In the genomic region with DNA sequence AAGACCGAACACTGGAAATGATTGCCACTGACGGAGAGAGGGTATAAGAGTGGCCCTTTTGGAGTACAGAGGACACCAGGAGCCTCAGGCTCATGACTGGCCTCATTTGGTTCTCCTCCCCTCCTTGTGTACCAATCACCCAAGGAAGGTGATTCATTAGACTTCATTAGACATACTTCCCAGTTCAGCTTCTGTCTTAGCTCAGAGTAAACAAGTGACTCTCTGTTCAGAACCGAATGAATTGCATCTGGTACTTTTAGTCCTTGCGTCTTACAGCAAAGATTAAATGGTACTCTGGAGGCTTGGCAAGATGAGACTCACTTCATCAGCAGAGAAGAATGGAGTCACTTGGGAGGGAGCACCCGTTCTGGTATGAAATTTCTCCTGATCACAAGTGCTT, we compare ENCODE assay signal across 14 cellular contexts.
DNase-seq lines count a peak whose midpoint lies in the region; ATAC-seq and TF ChIP-seq lines count a peak whose summit lies in the region.
"Had no signal": no experiment of that assay in that cellular context is flagged by ENCODE, and none has a peak within 500 bp of the region (broad histone marks: within the 10 kb centered on the region; RNA-seq: fewer than 3 reads in every experiment).

No MANE protein-coding gene starts in this region.

- H3K4me3 ChIP-seq in left ventricle myocardium inferior, result no peak overlapping the region
- H3K4me3 ChIP-seq in sigmoid colon, result no peak overlapping the region
- no peak overlapping the region for H3K4me3 ChIP-seq in neuronal stem cell (ENCODE audit: low read length in 2 of 2)
- H3K4me3 ChIP-seq: BLaER1, upper lobe of right lung had no signal

- H3K36me3 ChIP-seq in left ventricle myocardium inferior (no peaks in the 10 kb centered on the region), sigmoid colon (no peaks in the 10 kb centered on the region), neuronal stem cell (replicated peaks in 1 of 2; ENCODE audit: control insufficient read depth in 2 of 2, insufficient read depth in 2 of 2, low read length in 2 of 2) (peaks cover 0 to 32% of the 10 kb centered on the region in 2 donors)
- H3K36me3 ChIP-seq: upper lobe of right lung had no signal

- H3K9ac ChIP-seq in neuronal stem cell (ENCODE audit: low read depth, low read length, poor library complexity), result no peak overlapping the region
- H3K9ac ChIP-seq: BLaER1 had no signal

- no peak overlapping the region for H2BK5ac ChIP-seq in neuronal stem cell (ENCODE audit: low read length)

- ATAC-seq in HG02588 (IDR thresholded peaks at IDR 0.05; ENCODE audit: unreplicated experiment), result no peak
- ATAC-seq: activated naive CD8-positive, alpha-beta T cell treated with anti-CD3 and anti-CD28 coated beads, Interleukin-2, amount 50 U/mL, for 24 hours; stimulated activated effector memory CD8-positive, alpha-beta T cell treated with anti-CD3 and anti-CD28 coated beads, Interleukin-12 subunit alpha, Interleukin-12 subunit beta, amount 100 ng/mL, for 72 hours; upper lobe of right lung had no signal

- H3K79me1 ChIP-seq in neuronal stem cell (ENCODE audit: low read depth, low read length), result peaks cover 5% of the 10 kb centered on the region

- H3K4me1 ChIP-seq in left ventricle myocardium inferior (peaks cover 35% of the 10 kb centered on the region), sigmoid colon (peaks cover 0 to 50% (median 45%) of the 10 kb centered on the region in 4 donors), neuronal stem cell (ENCODE audit: control insufficient read depth in 2 of 2, insufficient read depth in 1 of 2, low read depth in 1 of 2, low read length in 2 of 2) (peaks cover 14 to 35% of the 10 kb centered on the region in 2 donors)

- H3K4ac ChIP-seq in neuronal stem cell (ENCODE audit: low read length), result no peak overlapping the region

- H3K14ac ChIP-seq in neuronal stem cell (ENCODE audit: low read length), result no peak overlapping the region

- intact Hi-C loops in left ventricle myocardium inferior (cut with micrococcal nuclease) (no loop called here), sigmoid colon (cut with DNase I) (no loop called here)

- H2AFZ ChIP-seq in neuronal stem cell (ENCODE audit: low read length), result no peak overlapping the region

- no peak overlapping the region for H3K23ac ChIP-seq in neuronal stem cell (ENCODE audit: low read depth, low read length, poor library complexity)

- no peak overlapping the region for H4K8ac ChIP-seq in neuronal stem cell (ENCODE audit: low read depth, low read length)

- no peaks in the 10 kb centered on the region for H3K9me3 ChIP-seq in left ventricle myocardium inferior (replicated peaks)
- no peaks in the 10 kb centered on the region for H3K9me3 ChIP-seq in sigmoid colon
- peaks cover 2 to 16% of the 10 kb centered on the region in 2 donors for H3K9me3 ChIP-seq in neuronal stem cell (replicated peaks in 1 of 2; ENCODE audit: control insufficient read depth in 2 of 2, insufficient read depth in 1 of 2, low read depth in 1 of 2, low read length in 2 of 2)
- H3K9me3 ChIP-seq: BLaER1, upper lobe of right lung had no signal

- H2BK15ac ChIP-seq in neuronal stem cell (ENCODE audit: low read length), result no peak overlapping the region

- TF ChIP-seq CTCF in left ventricle myocardium inferior (IDR thresholded peaks at IDR 0.05; ENCODE audit: borderline replicate concordance) (no peak), sigmoid colon (IDR thresholded peaks at IDR 0.05) (no peak)

- H2AK5ac ChIP-seq in neuronal stem cell (ENCODE audit: low read depth, low read length), result no peak overlapping the region

- H3K27ac ChIP-seq in cingulate gyrus (ENCODE audit: low read depth, low read length) (peak overlapping the region; percentile 83), left ventricle myocardium inferior (replicated peaks) (peak overlapping the region; percentile 42), sigmoid colon (peak overlapping the region in 3 of 4 donors; percentile 39 to 57 (median 55)), neuronal stem cell (replicated peaks; ENCODE audit: low read length) (no peak overlapping the region)
- H3K27ac ChIP-seq: BLaER1, upper lobe of right lung had no signal

- WGBS in sigmoid colon, 2 donors, result 69 to 79% methylated on average over 5 of the region's 5 CpGs
- no CpG with 5 or more reads among the region's 5 CpGs for WGBS in neuronal stem cell (ENCODE audit: extremely low coverage in 2 of 2, insufficient read length in 2 of 2, insufficient replicate concordance in 1 of 2), 2 donors

- H3K4me2 ChIP-seq in neuronal stem cell (ENCODE audit: insufficient read depth, low read length, poor library complexity, severe bottlenecking), result no peak overlapping the region
- H3K4me2 ChIP-seq: BLaER1 had no signal

- H3K27me3 ChIP-seq in left ventricle myocardium inferior (ENCODE audit: low read depth) (no peaks in the 10 kb centered on the region), sigmoid colon (no peaks in the 10 kb centered on the region), neuronal stem cell (ENCODE audit: control insufficient read depth in 3 of 3, insufficient read depth in 3 of 3, low read depth in 1 of 3, low read length in 3 of 3) (no peaks in the 10 kb centered on the region)
- H3K27me3 ChIP-seq: upper lobe of right lung had no signal

- DNase-seq in HCEC 1CT (peak; percentile 19), left ventricle myocardium inferior (no peak), sigmoid colon (no peak), neuronal stem cell (ENCODE audit: low spot score) (no peak), DMS153 treated with DMSO at 0.1 percent for 48 hours (lab: John Stamatoyannopoulos, UW; ENCODE audit: unreplicated experiment) (no peak)
- DNase-seq: activated naive CD8-positive, alpha-beta T cell treated with anti-CD3 and anti-CD28 coated beads, Interleukin-2, amount 50 U/mL, for 24 hours; activated T-cell treated with anti-CD3 and anti-CD28 coated beads, Interleukin-2, amount 50 U/mL, for 48 hours; NCI-H1417; NCI-H345; upper lobe of right lung had no signal

- TF ChIP-seq EP300 in sigmoid colon (IDR thresholded peaks at IDR 0.05), result peak in 3 of 4 donors; percentile 30 to 57 (median 54)

- no peak overlapping the region for H2BK12ac ChIP-seq in neuronal stem cell (ENCODE audit: low read length)

- no peak overlapping the region for H2BK120ac ChIP-seq in neuronal stem cell (ENCODE audit: low read depth, low read length)

- no peak for TF ChIP-seq POLR2A in sigmoid colon (IDR thresholded peaks at IDR 0.05)

- no peak overlapping the region for H4K91ac ChIP-seq in neuronal stem cell (ENCODE audit: low read depth, low read length, poor library complexity)

- no peak overlapping the region for H3K18ac ChIP-seq in neuronal stem cell (ENCODE audit: low read length)
